6 cellular contexts compared by ENCODE assay signal in the genomic region with DNA sequence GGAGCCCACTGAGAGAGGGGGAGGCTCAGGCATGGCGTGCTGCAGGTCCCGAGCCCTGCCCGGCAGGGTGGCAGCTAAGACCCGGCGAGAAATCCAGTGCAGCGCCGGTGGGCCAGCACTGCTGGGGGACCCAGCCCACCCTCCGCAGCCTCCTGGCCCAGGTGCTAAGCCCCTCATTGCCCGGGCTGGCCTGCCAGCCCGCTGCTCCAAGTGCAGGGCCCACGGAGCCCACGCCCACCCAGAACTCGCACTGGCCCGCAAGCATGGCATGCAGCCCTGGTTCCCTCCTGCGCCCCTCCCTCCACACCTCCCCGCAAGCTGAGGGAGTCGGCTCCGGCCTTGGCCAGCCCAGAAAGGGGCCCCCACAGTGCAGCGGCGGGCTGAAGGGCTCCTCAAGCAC.
"Had no signal": no experiment of that assay in that cellular context is flagged by ENCODE, and none has a peak within 500 bp of the region (broad histone marks: within the 10 kb centered on the region; RNA-seq: fewer than 3 reads in every experiment).

No MANE protein-coding gene starts in this region.

- ATAC-seq: HepG2, K562 had no signal

- H3K27ac ChIP-seq: HL-60 had no signal

- H3K4me3 ChIP-seq: K562 had no signal

- DNase-seq: IMR-90, KBM-7, KG1 had no signal

- FAIRE-seq: HepG2, K562 had no signal
